Comparison of ENCODE assay signal across 33 cellular contexts in genomic region chr11:120924109-120924508, GRCh38.
"Had no signal": no experiment of that assay in that cellular context is flagged by ENCODE, and none has a peak within 500 bp of the region (broad histone marks: within the 10 kb centered on the region; RNA-seq: fewer than 3 reads in every experiment).

No MANE protein-coding gene starts in this region.

- H3K9me3 ChIP-seq: ascending aorta, breast epithelium, colonic mucosa, esophagus squamous epithelium had no signal

- H3K27ac Mint-ChIP-seq: activated B cell treated with CpG ODN at 0.5 μM for 24 hours; activated CD4-positive, alpha-beta memory T cell treated with anti-CD3 and anti-CD28 coated beads for 36 hours; activated CD4-positive, alpha-beta T cell treated with anti-CD3 and anti-CD28 coated beads for 36 hours; activated CD4-positive, alpha-beta T cell treated with anti-CD3 and anti-CD28 coated beads, Interleukin-2, amount 10 ng/mL, durations not matched to agents 24 days and 14 days; activated naive CD4-positive, alpha-beta T cell treated with anti-CD3 and anti-CD28 coated beads, Interleukin-2, amount 10 ng/mL, durations not matched to agents 7 days and 5 days; activated naive CD4-positive, alpha-beta T cell treated with anti-CD3 and anti-CD28 coated beads, Interleukin-2, amount 50 U/mL, for 72 hours; activated naive CD8-positive, alpha-beta T cell treated with anti-CD3 and anti-CD28 coated beads, Interleukin-2, amount 10 ng/mL, durations not matched to agents 7 days and 5 days; activated T-cell treated with anti-CD3 and anti-CD28 coated beads, Interleukin-2, amount 50 U/mL, for 24 hours; activated T-cell treated with anti-CD3 and anti-CD28 coated beads, Interleukin-2, amount 50 U/mL, for 72 hours; T-helper 17 cell; T-helper 2 cell treated with Interferon-gamma antibody and Interleukin-4, amounts not matched to agents 5 μg/mL and 100 μg/mL, for 36 hours had no signal

- H3K9me3 Mint-ChIP-seq: activated B cell treated with CpG ODN at 0.5 μM for 24 hours; activated CD4-positive, alpha-beta memory T cell treated with anti-CD3 and anti-CD28 coated beads for 36 hours; activated CD4-positive, alpha-beta T cell treated with anti-CD3 and anti-CD28 coated beads, Interleukin-2, amount 10 ng/mL, durations not matched to agents 24 days and 14 days; activated naive CD4-positive, alpha-beta T cell treated with anti-CD3 and anti-CD28 coated beads, Interleukin-2, amount 10 ng/mL, durations not matched to agents 7 days and 5 days; activated naive CD4-positive, alpha-beta T cell treated with anti-CD3 and anti-CD28 coated beads, Interleukin-2, amount 50 U/mL, for 72 hours; activated naive CD8-positive, alpha-beta T cell treated with anti-CD3 and anti-CD28 coated beads, Interleukin-2, amount 10 ng/mL, durations not matched to agents 7 days and 5 days; activated T-cell treated with anti-CD3 and anti-CD28 coated beads, Interleukin-2, amount 50 U/mL, for 24 hours; activated T-cell treated with anti-CD3 and anti-CD28 coated beads, Interleukin-2, amount 50 U/mL, for 72 hours; T-helper 2 cell treated with Interferon-gamma antibody and Interleukin-4, amounts not matched to agents 5 μg/mL and 100 μg/mL, for 36 hours had no signal

- H3K4me1 Mint-ChIP-seq: activated CD4-positive, alpha-beta T cell treated with anti-CD3 and anti-CD28 coated beads for 36 hours; activated CD4-positive, alpha-beta T cell treated with anti-CD3 and anti-CD28 coated beads, Interleukin-2, amount 10 ng/mL, durations not matched to agents 24 days and 14 days; activated naive CD4-positive, alpha-beta T cell treated with anti-CD3 and anti-CD28 coated beads, Interleukin-2, amount 10 ng/mL, durations not matched to agents 7 days and 5 days; activated naive CD8-positive, alpha-beta T cell treated with anti-CD3 and anti-CD28 coated beads, Interleukin-2, amount 10 ng/mL, durations not matched to agents 7 days and 5 days; T-helper 17 cell had no signal

- DNase-seq: activated B cell treated with CpG ODN at 0.5 μM for 24 hours; activated CD4-positive, alpha-beta memory T cell treated with anti-CD3 and anti-CD28 coated beads for 36 hours; activated CD4-positive, alpha-beta T cell treated with anti-CD3 and anti-CD28 coated beads for 36 hours; activated CD4-positive, alpha-beta T cell treated with anti-CD3 and anti-CD28 coated beads, Interleukin-2, amount 10 ng/mL, durations not matched to agents 24 days and 14 days; activated CD4-positive, CD25-positive, alpha-beta regulatory T cell treated with anti-CD3 and anti-CD28 coated beads, Interleukin-2, amount 50 U/mL, for 72 hours; activated CD8-positive, alpha-beta memory T cell treated with anti-CD3 and anti-CD28 coated beads, Interleukin-2, amount 50 U/mL, for 48 hours; activated gamma-delta T cell; activated naive CD4-positive, alpha-beta T cell; activated naive CD4-positive, alpha-beta T cell treated with anti-CD3 and anti-CD28 coated beads, Interleukin-2, amount 10 ng/mL, durations not matched to agents 7 days and 5 days; activated naive CD8-positive, alpha-beta T cell treated with anti-CD3 and anti-CD28 coated beads, Interleukin-2, amount 10 ng/mL, durations not matched to agents 7 days and 5 days; activated T-cell treated with anti-CD3 and anti-CD28 coated beads for 4 hours; activated T-cell treated with anti-CD3 and anti-CD28 coated beads, Interleukin-2, amount 50 U/mL, for 24 hours; activated T-cell treated with anti-CD3 and anti-CD28 coated beads, Interleukin-2, amount 50 U/mL, for 72 hours; central memory CD4-positive, alpha-beta T cell; cerebellar nuclear complex; colonic mucosa; effector CD8-positive, alpha-beta T cell; esophagus squamous epithelium; foreskin fibroblast; head of caudate nucleus; T-helper 17 cell; T1000; WERI-Rb-1 had no signal

- H3K36me3 Mint-ChIP-seq: activated CD4-positive, alpha-beta memory T cell treated with anti-CD3 and anti-CD28 coated beads for 36 hours; activated naive CD4-positive, alpha-beta T cell treated with anti-CD3 and anti-CD28 coated beads, Interleukin-2, amount 10 ng/mL, durations not matched to agents 7 days and 5 days; activated naive CD4-positive, alpha-beta T cell treated with anti-CD3 and anti-CD28 coated beads, Interleukin-2, amount 50 U/mL, for 72 hours; activated naive CD8-positive, alpha-beta T cell treated with anti-CD3 and anti-CD28 coated beads, Interleukin-2, amount 10 ng/mL, durations not matched to agents 7 days and 5 days; brain had no signal

- H3K4me3 Mint-ChIP-seq: activated B cell treated with CpG ODN at 0.5 μM for 24 hours; activated CD4-positive, alpha-beta memory T cell treated with anti-CD3 and anti-CD28 coated beads for 36 hours; activated CD4-positive, alpha-beta T cell treated with anti-CD3 and anti-CD28 coated beads for 36 hours; activated CD4-positive, alpha-beta T cell treated with anti-CD3 and anti-CD28 coated beads, Interleukin-2, amount 10 ng/mL, durations not matched to agents 24 days and 14 days; activated naive CD4-positive, alpha-beta T cell treated with anti-CD3 and anti-CD28 coated beads, Interleukin-2, amount 10 ng/mL, durations not matched to agents 7 days and 5 days; activated naive CD8-positive, alpha-beta T cell treated with anti-CD3 and anti-CD28 coated beads, Interleukin-2, amount 10 ng/mL, durations not matched to agents 7 days and 5 days; activated T-cell treated with anti-CD3 and anti-CD28 coated beads, Interleukin-2, amount 50 U/mL, for 24 hours; activated T-cell treated with anti-CD3 and anti-CD28 coated beads, Interleukin-2, amount 50 U/mL, for 72 hours; brain; T-helper 17 cell; T-helper 2 cell treated with Interferon-gamma antibody and Interleukin-4, amounts not matched to agents 5 μg/mL and 100 μg/mL, for 36 hours had no signal

- ATAC-seq: activated CD4-positive, alpha-beta T cell treated with anti-CD3 and anti-CD28 coated beads for 36 hours; activated naive CD4-positive, alpha-beta T cell treated with anti-CD3 and anti-CD28 coated beads, Interleukin-2, amount 50 U/mL, for 72 hours; activated T-cell treated with anti-CD3 and anti-CD28 coated beads, Interleukin-2, amount 50 U/mL, for 72 hours; T-helper 17 cell had no signal

- FAIRE-seq: endometrium, endothelial cell of umbilical vein, frontal cortex had no signal

- H3K36me3 ChIP-seq: ascending aorta, breast epithelium, cardiac muscle cell, colonic mucosa, esophagus squamous epithelium, WERI-Rb-1 had no signal

- H3K27me3 ChIP-seq: ascending aorta, breast epithelium, cardiac muscle cell, colonic mucosa, esophagus squamous epithelium had no signal

- H3K27ac ChIP-seq: ascending aorta, breast epithelium, cardiac muscle cell, colonic mucosa, epithelial cell of prostate, esophagus squamous epithelium, WERI-Rb-1 had no signal

- H3K27me3 Mint-ChIP-seq: activated B cell treated with CpG ODN at 0.5 μM for 24 hours; activated CD4-positive, alpha-beta memory T cell treated with anti-CD3 and anti-CD28 coated beads for 36 hours; activated CD4-positive, alpha-beta T cell treated with anti-CD3 and anti-CD28 coated beads for 36 hours; activated CD4-positive, alpha-beta T cell treated with anti-CD3 and anti-CD28 coated beads, Interleukin-2, amount 10 ng/mL, durations not matched to agents 24 days and 14 days; activated naive CD4-positive, alpha-beta T cell treated with anti-CD3 and anti-CD28 coated beads, Interleukin-2, amount 10 ng/mL, durations not matched to agents 7 days and 5 days; activated naive CD8-positive, alpha-beta T cell treated with anti-CD3 and anti-CD28 coated beads, Interleukin-2, amount 10 ng/mL, durations not matched to agents 7 days and 5 days; activated T-cell treated with anti-CD3 and anti-CD28 coated beads, Interleukin-2, amount 50 U/mL, for 24 hours had no signal

- H3K4me3 ChIP-seq: ascending aorta, breast epithelium, cardiac muscle cell, colonic mucosa, esophagus squamous epithelium had no signal

- H3K4me1 ChIP-seq: ascending aorta, breast epithelium, colonic mucosa had no signal
